Comparison of ENCODE assay signal across 1 cellular context in the genomic region with DNA sequence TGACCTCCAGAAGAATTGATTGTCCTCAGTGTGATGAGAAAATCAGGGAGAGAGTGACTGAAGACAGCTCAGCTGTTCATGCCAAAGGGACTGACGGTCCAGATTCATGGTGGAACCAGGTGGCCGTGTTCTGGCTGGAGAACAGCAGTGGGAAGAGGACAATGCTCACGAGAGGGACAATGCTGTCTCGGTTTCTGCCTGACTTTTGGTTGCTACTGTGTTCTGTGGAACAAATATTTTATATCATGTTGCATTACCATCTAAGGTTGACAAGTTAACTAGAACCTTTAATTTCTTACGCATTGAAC.
TF ChIP-seq lines count a peak whose summit lies in the region.

No MANE protein-coding gene starts in this region.

TF ChIP-seq in endothelial cell of umbilical vein, 7 proteins besides CTCF, POLR2A, EP300 and RAD21:
- TF ChIP-seq POLR2AphosphoS5 (IDR thresholded peaks at IDR 0.05; ENCODE audit: insufficient read depth, low read depth, low read length) (no peak), GATA2 (IDR thresholded peaks at IDR 0.05; ENCODE audit: insufficient read depth, insufficient read length, low read depth, low read length) (no peak)
- TF ChIP-seq, protein P1, sequence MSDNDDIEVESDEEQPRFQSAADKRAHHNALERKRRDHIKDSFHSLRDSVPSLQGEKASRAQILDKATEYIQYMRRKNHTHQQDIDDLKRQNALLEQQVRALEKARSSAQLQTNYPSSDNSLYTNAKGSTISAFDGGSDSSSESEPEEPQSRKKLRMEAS (IDR thresholded peaks at IDR 0.05; ENCODE audit: insufficient read depth, insufficient read length), result no peak
